9 cellular contexts compared by ENCODE assay signal in the genomic region with DNA sequence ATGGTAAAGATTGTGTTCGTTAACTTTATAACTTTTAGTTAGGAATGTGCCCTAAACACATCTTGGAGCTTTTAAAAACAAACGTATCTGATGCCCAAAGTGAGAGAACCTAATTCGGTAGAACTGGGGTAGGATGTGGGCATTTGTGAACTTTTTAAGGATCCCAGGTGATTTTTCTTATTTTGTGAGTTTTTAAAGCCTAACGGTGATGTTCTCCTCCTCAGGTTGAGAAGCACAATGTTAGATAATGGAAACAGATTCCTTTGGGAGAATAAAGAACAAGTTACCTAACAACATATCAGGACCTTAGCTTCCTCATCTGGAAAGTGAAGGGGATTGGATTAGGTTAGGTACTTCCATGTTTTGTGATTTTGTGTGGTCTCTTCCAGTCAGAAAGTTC. TPM values are rescaled to one million over a fixed set of nuclear protein-coding genes. Genes with fewer than 3 reads are reported as not detected.
DNase-seq lines count a peak whose midpoint lies in the region; ATAC-seq and TF ChIP-seq lines count a peak whose summit lies in the region.
"Had no signal": no experiment of that assay in that cellular context is flagged by ENCODE, and none has a peak within 500 bp of the region (broad histone marks: within the 10 kb centered on the region; RNA-seq: fewer than 3 reads in every experiment).

No MANE protein-coding gene starts in this region.

- ATAC-seq in activated T-helper 17 cell treated with anti-CD3 and anti-CD28 coated beads, Interleukin-2, amount 50 U/mL, for 72 hours (replicated peaks) = no peak
- ATAC-seq in GM19395 (IDR thresholded peaks at IDR 0.05; ENCODE audit: unreplicated experiment) (no peak), GM19463 (IDR thresholded peaks at IDR 0.05; ENCODE audit: unreplicated experiment) (no peak)

- 1% methylated on average over 4 of the region's 4 CpGs for WGBS in GM23248 (ENCODE audit: low coverage in 1 of 2, low lambda C conversion rate in 2 of 2, missing lambda C conversion rate in 2 of 2), 2 experiments
- WGBS in stomach, 5 donors = 4 to 12% (median 5%) methylated on average over 4 of the region's 4 CpGs

- H3K4me1 ChIP-seq in GM23248 (ENCODE audit: insufficient read depth) = peaks cover 12% of the 10 kb centered on the region; the same call in 1 of the 2 replicates
- peaks cover 22 to 60% (median 42%) of the 10 kb centered on the region in 4 donors for H3K4me1 ChIP-seq in stomach

- H3K4me3 Mint-ChIP-seq in activated T-helper 17 cell treated with anti-CD3 and anti-CD28 coated beads, Interleukin-2, amount 50 U/mL, for 72 hours = no peak overlapping the region

- DNase-seq in GM23248 = peak; percentile 13
- no peak for DNase-seq in stomach
- DNase-seq in NCI-H1092 treated with DMSO at 0.1 percent for 48 hours (lab: John Stamatoyannopoulos, UW) = no peak
- no peak for DNase-seq in DMS 273 (lab: John Stamatoyannopoulos, UW; ENCODE audit: unreplicated experiment)

- no peaks in the 10 kb centered on the region for H4K20me1 ChIP-seq in GM23248 (ENCODE audit: insufficient read depth)

- H3K9me2 ChIP-seq in GM23248 (ENCODE audit: insufficient read depth) = no peaks in the 10 kb centered on the region

- no peak for TF ChIP-seq EP300 in stomach (IDR thresholded peaks at IDR 0.05)

- in situ Hi-C loops in GM23248 (cut with MboI) = no loop called here

- peak overlapping the region; percentile 11 for H3K27ac Mint-ChIP-seq in activated T-helper 17 cell treated with anti-CD3 and anti-CD28 coated beads, Interleukin-2, amount 50 U/mL, for 72 hours

- H3K36me3 ChIP-seq in GM23248 (ENCODE audit: low read depth) (peaks cover 36% of the 10 kb centered on the region), stomach (peaks cover 22 to 65% (median 60%) of the 10 kb centered on the region in 4 donors)

- intact Hi-C loops in stomach (cut with DNase I; ENCODE audit: low total_unique reads) = loop anchor here (5.0 kb wide), 1 partner anchor 89 kb away; no protein-coding TSS in a partner anchor

- H3K27me3 ChIP-seq in GM23248 (replicated peaks; ENCODE audit: insufficient read depth) = no peaks in the 10 kb centered on the region
- H3K27me3 ChIP-seq in stomach = no peaks in the 10 kb centered on the region

- H3K79me2 ChIP-seq in GM23248 (ENCODE audit: insufficient read depth) = peaks cover 80% of the 10 kb centered on the region

- peak overlapping the region; percentile 82 for H3K27ac ChIP-seq in GM23248
- H3K27ac ChIP-seq in stomach = peak overlapping the region in 4 of 5 donors; percentile 94 to 98 (median 95)

- H3K9me3 ChIP-seq in GM23248 (ENCODE audit: low read depth) = no peaks in the 10 kb centered on the region
- no peaks in the 10 kb centered on the region for H3K9me3 ChIP-seq in iPS-18c (ENCODE audit: control insufficient read depth, insufficient read depth, low read length)
- no peaks in the 10 kb centered on the region for H3K9me3 ChIP-seq in stomach

- TF ChIP-seq POLR2A in stomach (IDR thresholded peaks at IDR 0.05) = no peak

- H3K4me2 ChIP-seq in GM23248 (ENCODE audit: unreplicated experiment) = peak overlapping the region; percentile 97

- H3K4me1 Mint-ChIP-seq in activated T-helper 17 cell treated with anti-CD3 and anti-CD28 coated beads, Interleukin-2, amount 50 U/mL, for 72 hours = peaks cover 18% of the 10 kb centered on the region

- peak overlapping the region; percentile 86 for H2AFZ ChIP-seq in GM23248

- H3K36me3 Mint-ChIP-seq in activated T-helper 17 cell treated with anti-CD3 and anti-CD28 coated beads, Interleukin-2, amount 50 U/mL, for 72 hours (ENCODE audit: low read depth) = peaks cover 47% of the 10 kb centered on the region

- no peaks in the 10 kb centered on the region for H3K27me3 Mint-ChIP-seq in activated T-helper 17 cell treated with anti-CD3 and anti-CD28 coated beads, Interleukin-2, amount 50 U/mL, for 72 hours
- H3K27me3 Mint-ChIP-seq: progenitor cell of endocrine pancreas had no signal

- TF ChIP-seq CTCF in stomach (IDR thresholded peaks at IDR 0.05) = no peak

- no peaks in the 10 kb centered on the region for H3K9me3 Mint-ChIP-seq in activated T-helper 17 cell treated with anti-CD3 and anti-CD28 coated beads, Interleukin-2, amount 50 U/mL, for 72 hours

- H3K9ac ChIP-seq in GM23248 = peak overlapping the region; percentile 97

- 0 out of 2 replicates have a peak, but pooled peaks cover 1% of the 10 kb centered on the region for H3F3A ChIP-seq in GM23248 (ENCODE audit: insufficient read depth)

- H3K4me3 ChIP-seq in GM23248 (peak overlapping the region; percentile 91), iPS-18c (ENCODE audit: insufficient read depth, low read depth, low read length) (peak overlapping the region; percentile 97), stomach (peak overlapping the region; percentile 92 to 96 (median 94))

RNA-seq across cellular contexts. Expression of gene SAP30BP, which starts 0.7 kb away (rescaled TPM):
- total RNA-seq in GM23248 (2014; rRNA removed; shearing (Covaris generic)) = 60.8 and 93.7 TPM in 2 replicates
- 93.1 and 99.1 TPM in 2 replicates for polyA plus RNA-seq in GM23248 (2016; fragmentation: Nextera tagmentation; extraction: Ambion mirVana)
- total RNA-seq in activated T-helper 17 cell treated with anti-CD3 and anti-CD28 coated beads, Interleukin-2, amount 50 U/mL, for 72 hours = 10 to 100 TPM; 68.1 to 90.0 TPM
- 100 to 1,000 TPM in 2 of 5 donors, 10 to 100 TPM in 3; 24.6 to 154 (median 72.9) TPM for total RNA-seq in stomach
- 10 to 100 TPM; 59.0 to 82.5 (median 72.8) TPM for polyA plus RNA-seq in stomach

RNA-seq across cellular contexts. Expression of gene RECQL5, which starts 0.9 kb away (rescaled TPM):
- 12.8 and 21.4 TPM in 2 replicates for total RNA-seq in GM23248 (2014; rRNA removed; shearing (Covaris generic))
- 14.3 and 20.9 TPM in 2 replicates for polyA plus RNA-seq in GM23248 (2016; fragmentation: Nextera tagmentation; extraction: Ambion mirVana)
- total RNA-seq in activated T-helper 17 cell treated with anti-CD3 and anti-CD28 coated beads, Interleukin-2, amount 50 U/mL, for 72 hours = 10 to 100 TPM; 29.7 to 35.6 TPM
- 100 to 1,000 TPM in 2 of 5 donors, 10 to 100 TPM in 3; 21.4 to 229 (median 46.7) TPM for total RNA-seq in stomach
- polyA plus RNA-seq in stomach = 10 to 100 TPM; 29.6 to 61.4 (median 50.8) TPM

RNA-seq across cellular contexts. Expression of gene SMIM5, which starts 34.6 kb away (rescaled TPM):
- total RNA-seq in GM23248 (2014; rRNA removed; shearing (Covaris generic)) = not detected in 2 replicates
- 0.08 and 0.16 TPM in 2 replicates for polyA plus RNA-seq in GM23248 (2016; fragmentation: Nextera tagmentation; extraction: Ambion mirVana)
- under 1 TPM in 1 of 2 donors, not detected in 1; 0.21 TPM for total RNA-seq in activated T-helper 17 cell treated with anti-CD3 and anti-CD28 coated beads, Interleukin-2, amount 50 U/mL, for 72 hours
- 10 to 100 TPM in 1 of 5 donors, 1 to 10 TPM in 1, under 1 TPM in 1, not detected in 2; 0.58 to 12.7 (median 3.6) TPM for total RNA-seq in stomach
- 10 to 100 TPM in 1 of 3 donors, 1 to 10 TPM in 2; 5.9 to 29.5 (median 10.0) TPM for polyA plus RNA-seq in stomach

RNA-seq across cellular contexts. Expression of gene ITGB4, which starts 53.4 kb away (rescaled TPM):
- total RNA-seq in GM23248 (2014; rRNA removed; shearing (Covaris generic)) = under 0.01 TPM in 1 of 2 replicates, not detected in the other
- polyA plus RNA-seq in GM23248 (2016; fragmentation: Nextera tagmentation; extraction: Ambion mirVana) = 1.1 and 1.5 TPM in 2 replicates
- total RNA-seq in activated T-helper 17 cell treated with anti-CD3 and anti-CD28 coated beads, Interleukin-2, amount 50 U/mL, for 72 hours = 1 to 10 TPM in 1 of 2 donors, under 1 TPM in 1; 0.54 to 1.2 TPM
- total RNA-seq in stomach = 100 to 1,000 TPM in 4 of 5 donors, 10 to 100 TPM in 1; 66.8 to 137 (median 132) TPM
- 10 to 100 TPM; 33.6 to 66.1 (median 60.3) TPM for polyA plus RNA-seq in stomach
